Comparison of ENCODE assay signal across 19 cellular contexts in genomic region chr2:129881786-129882396, GRCh38.
DNase-seq lines count a peak whose midpoint lies in the region; TF ChIP-seq lines count a peak whose summit lies in the region.
"Had no signal": no experiment of that assay in that cellular context is flagged by ENCODE, and none has a peak within 500 bp of the region (broad histone marks: within the 10 kb centered on the region; RNA-seq: fewer than 3 reads in every experiment).

No MANE protein-coding gene starts in this region.

- no peak overlapping the region for H3K27ac ChIP-seq in coronary artery
- no peak overlapping the region for H3K27ac ChIP-seq in vagina
- H3K27ac ChIP-seq in prostate gland, result no peak overlapping the region
- H3K27ac ChIP-seq: 22Rv1, BLaER1, C4-2B had no signal

- H3K9me3 Mint-ChIP-seq in osteocyte (ENCODE audit: unreplicated experiment), result no peaks in the 10 kb centered on the region
- H3K9me3 Mint-ChIP-seq: CD4-positive, CD25-positive, alpha-beta regulatory T cell; CD8-positive, alpha-beta T cell; GM23338; H9 had no signal

- in situ Hi-C loops in G401 (cut with HindIII; ENCODE audit: low sequenced_read_pairs), result no loop called here

- H3K27me3 ChIP-seq in vagina (no peaks in the 10 kb centered on the region), prostate gland (replicated peaks; ENCODE audit: insufficient read depth) (no peaks in the 10 kb centered on the region)
- H3K27me3 ChIP-seq: BLaER1 had no signal

- H3K4me1 ChIP-seq in vagina (peaks cover 9% of the 10 kb centered on the region), prostate gland (replicated peaks) (no peaks in the 10 kb centered on the region)

- no peak overlapping the region for H3K4me3 Mint-ChIP-seq in osteocyte (ENCODE audit: unreplicated experiment)
- H3K4me3 Mint-ChIP-seq: B cell; CD8-positive, alpha-beta T cell; GM23338; H9 had no signal

- no peaks in the 10 kb centered on the region for H3K36me3 Mint-ChIP-seq in osteocyte (ENCODE audit: unreplicated experiment)
- H3K36me3 Mint-ChIP-seq: CD4-positive, CD25-positive, alpha-beta regulatory T cell had no signal

- TF ChIP-seq POLR2A in vagina (IDR thresholded peaks at IDR 0.05), result no peak
- TF ChIP-seq POLR2A in prostate gland (IDR thresholded peaks at IDR 0.05), result no peak

- H3K27me3 Mint-ChIP-seq in osteocyte (ENCODE audit: unreplicated experiment), result no peaks in the 10 kb centered on the region

- intact Hi-C loops in vagina (cut with DNase I), result no loop called here
- intact Hi-C loops in prostate gland (cut with DNase I), result no loop called here

- H3K4me1 Mint-ChIP-seq in osteocyte (ENCODE audit: unreplicated experiment), result peaks cover under 1% of the 10 kb centered on the region

- H3K27ac Mint-ChIP-seq in osteocyte (ENCODE audit: unreplicated experiment), result no peak overlapping the region
- H3K27ac Mint-ChIP-seq: B cell; CD8-positive, alpha-beta T cell; GM23338; H9 had no signal

- 91% methylated on average over 4 of the region's 4 CpGs for WGBS in prostate gland

- no peak overlapping the region for H3K4me3 ChIP-seq in coronary artery
- H3K4me3 ChIP-seq in vagina, result no peak overlapping the region
- no peak overlapping the region for H3K4me3 ChIP-seq in prostate gland
- H3K4me3 ChIP-seq: BLaER1, GM23338 had no signal

- no peaks in the 10 kb centered on the region for H3K9me3 ChIP-seq in vagina
- H3K9me3 ChIP-seq in prostate gland, result no peaks in the 10 kb centered on the region
- H3K9me3 ChIP-seq: BLaER1, Caco-2 had no signal

- DNase-seq in coronary artery (ENCODE audit: low spot score) (peak; percentile 63), mesenteric fat pad (ENCODE audit: low spot score) (peak; percentile 45), osteocyte (ENCODE audit: extremely low spot score, unreplicated experiment) (peak; percentile 68), vagina (ENCODE audit: extremely low spot score in 2 of 2) (peak; percentile 62 to 81), prostate gland (ENCODE audit: low spot score) (no peak), GDM1 (lab: John Stamatoyannopoulos, UW) (no peak), G401 (ENCODE audit: low spot score) (no peak)
- DNase-seq: Caco-2; CD4-positive, CD25-positive, alpha-beta regulatory T cell; DMS153; DND-41; GF-D8; H9 had no signal

- TF ChIP-seq CTCF in coronary artery (IDR thresholded peaks at IDR 0.05) (no peak), osteocyte (IDR thresholded peaks at IDR 0.05) (no peak), vagina (IDR thresholded peaks at IDR 0.05) (no peak), prostate gland (IDR thresholded peaks at IDR 0.05) (no peak)

- H3K36me3 ChIP-seq in vagina (no peaks in the 10 kb centered on the region), prostate gland (no peaks in the 10 kb centered on the region)
- H3K36me3 ChIP-seq: BLaER1 had no signal

Comparison
In these comparisons a context has a peak if more than half of its experiments do, and no peak if none do; other contexts are left out.
1. DNase-seq: peak in coronary artery (single experiment), mesenteric fat pad (single experiment), osteocyte (single experiment) and vagina (2 of 2); none in prostate gland (single experiment), GDM1 (single experiment) and G401 (single experiment).